ENCODE assay signal across 12 cellular contexts in genomic region chr4:108181704-108182103, GRCh38. TPM values are rescaled to one million over a fixed set of nuclear protein-coding genes. Genes with fewer than 3 reads are reported as not detected.
DNase-seq lines count a peak whose midpoint lies in the region; ATAC-seq and TF ChIP-seq lines count a peak whose summit lies in the region.
"Had no signal": no experiment of that assay in that cellular context is flagged by ENCODE, and none has a peak within 500 bp of the region (broad histone marks: within the 10 kb centered on the region; RNA-seq: fewer than 3 reads in every experiment).

No MANE protein-coding gene starts in this region.

- no peak overlapping the region for H3K9ac ChIP-seq in Loucy (ENCODE audit: low read depth, low read length, poor library complexity, severe bottlenecking)
- no peak overlapping the region for H3K9ac ChIP-seq in endodermal cell (ENCODE audit: extremely low read depth, low read length, poor library complexity, severe bottlenecking)

- no peak overlapping the region for H2AFZ ChIP-seq in Loucy (ENCODE audit: low read length)

- no peaks in the 10 kb centered on the region for H3K36me3 Mint-ChIP-seq in endodermal cell (ENCODE audit: low read depth)

- H3K4me2 ChIP-seq in Loucy (ENCODE audit: low read depth, low read length, poor library complexity, severe bottlenecking) = no peak overlapping the region

- H3K4me1 Mint-ChIP-seq in endodermal cell = peaks cover 1% of the 10 kb centered on the region

- H3K9me2 ChIP-seq in Loucy (replicated peaks; ENCODE audit: low read depth, low read length) = no peaks in the 10 kb centered on the region

- no peak overlapping the region for H3K4me3 Mint-ChIP-seq in endodermal cell

- no peaks in the 10 kb centered on the region for H3K79me2 ChIP-seq in Loucy (ENCODE audit: insufficient read depth, low read length)

- peaks cover 39% of the 10 kb centered on the region for H3K27me3 Mint-ChIP-seq in endodermal cell (ENCODE audit: insufficient read depth)

- DNase-seq in GM06990 (ENCODE audit: extremely low read depth, insufficient read length) = no peak
- DNase-seq in endodermal cell = no peak
- DNase-seq in superior temporal gyrus (ENCODE audit: extremely low spot score) = no peak
- no peak for DNase-seq in sigmoid colon
- DNase-seq: activated CD4-positive, CD25-positive, alpha-beta regulatory T cell treated with anti-CD3 and anti-CD28 coated beads, Interleukin-2, amount 50 U/mL, for 72 hours; activated gamma-delta T cell treated with Interleukin-2 at 50 U/mL for 16 hours; caudate nucleus had no signal

- no peaks in the 10 kb centered on the region for H3F3A ChIP-seq in Loucy (ENCODE audit: low read depth)

- H4K20me1 ChIP-seq in Loucy (ENCODE audit: insufficient read depth, low read length, poor library complexity, severe bottlenecking) = no peaks in the 10 kb centered on the region

- TF ChIP-seq EP300 in sigmoid colon (IDR thresholded peaks at IDR 0.05) = no peak

- no peaks in the 10 kb centered on the region for H3K9me3 ChIP-seq in Loucy (ENCODE audit: insufficient read depth, low read depth, low read length)
- H3K9me3 ChIP-seq in endodermal cell (ENCODE audit: control insufficient read depth, low read length) = no peaks in the 10 kb centered on the region
- H3K9me3 ChIP-seq in sigmoid colon = no peaks in the 10 kb centered on the region

- H3K9me3 Mint-ChIP-seq in endodermal cell = no peaks in the 10 kb centered on the region

- 93% methylated on average over 1 of the region's 2 CpGs; no CpG with 5 or more reads in 1 of the 2 experiments for WGBS in endodermal cell (ENCODE audit: insufficient coverage in 1 of 2, insufficient read length in 1 of 2), 2 experiments
- 95% methylated on average over 2 of the region's 2 CpGs for WGBS in sigmoid colon, 2 donors

- TF ChIP-seq CTCF in GM06990 (IDR thresholded peaks at IDR 0.05; ENCODE audit: insufficient read depth, low read length, poor library complexity, severe bottlenecking) (peak; percentile 44), Loucy (conservative IDR thresholded peaks at IDR 0.05; ENCODE audit: low read length) (peak; percentile 55), endodermal cell (conservative IDR thresholded peaks at IDR 0.05) (peak; percentile 63), sigmoid colon (IDR thresholded peaks at IDR 0.05) (no peak)

- intact Hi-C loops in sigmoid colon (cut with DNase I) = no loop called here

- ATAC-seq in GM19438 (IDR thresholded peaks at IDR 0.05; ENCODE audit: low read depth, unreplicated experiment) (peak; percentile 68), GM18520 (IDR thresholded peaks at IDR 0.05; ENCODE audit: unreplicated experiment) (no peak), HG03457 (IDR thresholded peaks at IDR 0.05; ENCODE audit: unreplicated experiment) (no peak)
- ATAC-seq: Right ventricle myocardium inferior had no signal

- no peak overlapping the region for H3K4me3 ChIP-seq in GM06990 (replicated peaks; ENCODE audit: low read depth, low read length)
- no peak overlapping the region for H3K4me3 ChIP-seq in Loucy (ENCODE audit: low read length, poor library complexity, severe bottlenecking)
- H3K4me3 ChIP-seq in endodermal cell (ENCODE audit: low read length) = no peak overlapping the region
- H3K4me3 ChIP-seq in sigmoid colon = no peak overlapping the region

- no peak overlapping the region for H3K27ac Mint-ChIP-seq in endodermal cell

- H3K27ac ChIP-seq in endodermal cell (ENCODE audit: low read depth, low read length) (no peak overlapping the region), sigmoid colon (no peak overlapping the region)

- H3K27me3 ChIP-seq in GM06990 (replicated peaks; ENCODE audit: control insufficient read depth, insufficient read depth, low read length) = no peaks in the 10 kb centered on the region
- no peaks in the 10 kb centered on the region for H3K27me3 ChIP-seq in Loucy (ENCODE audit: insufficient read depth, low read length, poor library complexity, severe bottlenecking)
- H3K27me3 ChIP-seq in endodermal cell (ENCODE audit: control insufficient read depth, insufficient read depth, low read length, poor library complexity, severe bottlenecking) = peaks cover 15% of the 10 kb centered on the region
- peaks cover 0 to 12% (median 0%) of the 10 kb centered on the region in 3 donors for H3K27me3 ChIP-seq in sigmoid colon

- peaks cover 34% of the 10 kb centered on the region for H3K4me1 ChIP-seq in Loucy (ENCODE audit: insufficient read depth, low read length, poor library complexity, severe bottlenecking)
- H3K4me1 ChIP-seq in endodermal cell (ENCODE audit: control insufficient read depth, insufficient read depth, low read length) = no peaks in the 10 kb centered on the region
- no peaks in the 10 kb centered on the region for H3K4me1 ChIP-seq in sigmoid colon

- TF ChIP-seq POLR2A in sigmoid colon (IDR thresholded peaks at IDR 0.05) = no peak

- no peaks in the 10 kb centered on the region for H3K36me3 ChIP-seq in GM06990 (ENCODE audit: control insufficient read depth, insufficient read depth, low read length)
- no peaks in the 10 kb centered on the region for H3K36me3 ChIP-seq in Loucy (ENCODE audit: insufficient read depth, low read length)
- H3K36me3 ChIP-seq in endodermal cell (ENCODE audit: control insufficient read depth, insufficient read depth, low read length) = no peaks in the 10 kb centered on the region
- H3K36me3 ChIP-seq in sigmoid colon = no peaks in the 10 kb centered on the region

RNA-seq across cellular contexts. Expression of gene LEF1, which starts 13.0 kb away (rescaled TPM):
- 1 to 10 TPM in 1 of 2 donors, under 1 TPM in 1; 0.95 to 1.6 TPM for total RNA-seq in endodermal cell
- 64.3 TPM for polyA plus RNA-seq in endodermal cell (2013, experiment 1 of 2)
- 58.7 TPM for polyA plus RNA-seq in endodermal cell (2013, experiment 2 of 2)
- 1 to 10 TPM in 3 of 4 donors, under 1 TPM in 1; 0.83 to 3.3 (median 3.2) TPM for total RNA-seq in sigmoid colon
- polyA plus RNA-seq in sigmoid colon = 10 to 100 TPM in 1 of 3 donors, 1 to 10 TPM in 1, not detected in 1; 2.3 to 25.3 TPM

Comparison
In these comparisons a context has a peak if more than half of its experiments do, and no peak if none do; other contexts are left out.
1. CTCF ChIP-seq: peak in GM06990 (single experiment), Loucy (single experiment) and endodermal cell (single experiment); none in sigmoid colon (0 of 4).